1 cellular context compared by ENCODE assay signal in the genomic region with DNA sequence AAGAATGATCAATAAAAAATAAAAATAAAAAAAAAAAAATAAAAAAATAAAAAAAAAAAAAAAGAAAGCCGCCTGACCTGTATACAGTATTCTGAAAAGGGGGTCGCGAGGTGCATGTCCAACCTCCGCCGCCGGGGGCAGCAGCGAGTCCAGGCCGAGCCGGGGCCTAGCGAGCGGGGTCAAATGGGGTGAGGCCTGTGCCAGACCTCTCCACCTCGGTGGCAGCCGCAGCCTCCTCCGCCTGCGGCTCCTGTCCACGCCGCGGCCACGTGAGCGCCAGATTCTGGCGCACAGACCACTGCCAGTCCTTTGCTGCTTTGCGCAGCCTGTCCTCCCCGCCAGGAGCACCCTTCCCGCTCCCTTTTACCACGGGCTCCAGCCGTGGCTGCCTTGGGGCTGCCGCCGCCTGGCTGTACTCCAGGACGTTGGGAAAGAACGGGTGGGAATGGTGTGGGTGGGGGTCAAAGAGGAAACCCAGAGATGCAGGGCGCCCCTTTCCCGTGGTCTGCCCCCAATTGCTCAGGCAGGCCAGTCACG.
TF ChIP-seq lines count a peak whose summit lies in the region.

No MANE protein-coding gene starts in this region.

TF ChIP-seq in HepG2, 621 proteins besides CTCF, POLR2A, EP300 and RAD21 (continued from another document and continues in another):
- TF ChIP-seq, protein P1, sequence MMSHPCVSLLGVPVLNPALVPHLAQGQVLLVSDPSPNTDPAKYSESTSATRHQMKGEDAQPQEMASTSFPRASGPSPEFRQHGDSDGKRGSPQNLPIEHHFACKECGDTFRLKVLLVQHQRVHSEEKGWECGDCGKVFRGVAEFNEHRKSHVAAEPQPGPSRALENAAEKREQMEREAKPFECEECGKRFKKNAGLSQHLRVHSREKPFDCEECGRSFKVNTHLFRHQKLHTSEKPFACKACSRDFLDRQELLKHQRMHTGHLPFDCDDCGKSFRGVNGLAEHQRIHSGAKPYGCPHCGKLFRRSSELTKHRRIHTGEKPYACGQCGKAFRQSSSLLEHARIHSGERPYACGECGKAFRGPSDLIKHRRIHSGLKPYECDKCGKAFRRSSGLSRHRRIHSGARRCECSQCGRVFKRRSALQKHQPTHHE (CRISPR knock-in tag; IDR thresholded peaks at IDR 0.05; ENCODE audit: borderline replicate concordance) = peak; percentile 97
- peak; percentile 63 for TF ChIP-seq DR1 (CRISPR knock-in tag; IDR thresholded peaks at IDR 0.05)
- TF ChIP-seq, protein P2, sequence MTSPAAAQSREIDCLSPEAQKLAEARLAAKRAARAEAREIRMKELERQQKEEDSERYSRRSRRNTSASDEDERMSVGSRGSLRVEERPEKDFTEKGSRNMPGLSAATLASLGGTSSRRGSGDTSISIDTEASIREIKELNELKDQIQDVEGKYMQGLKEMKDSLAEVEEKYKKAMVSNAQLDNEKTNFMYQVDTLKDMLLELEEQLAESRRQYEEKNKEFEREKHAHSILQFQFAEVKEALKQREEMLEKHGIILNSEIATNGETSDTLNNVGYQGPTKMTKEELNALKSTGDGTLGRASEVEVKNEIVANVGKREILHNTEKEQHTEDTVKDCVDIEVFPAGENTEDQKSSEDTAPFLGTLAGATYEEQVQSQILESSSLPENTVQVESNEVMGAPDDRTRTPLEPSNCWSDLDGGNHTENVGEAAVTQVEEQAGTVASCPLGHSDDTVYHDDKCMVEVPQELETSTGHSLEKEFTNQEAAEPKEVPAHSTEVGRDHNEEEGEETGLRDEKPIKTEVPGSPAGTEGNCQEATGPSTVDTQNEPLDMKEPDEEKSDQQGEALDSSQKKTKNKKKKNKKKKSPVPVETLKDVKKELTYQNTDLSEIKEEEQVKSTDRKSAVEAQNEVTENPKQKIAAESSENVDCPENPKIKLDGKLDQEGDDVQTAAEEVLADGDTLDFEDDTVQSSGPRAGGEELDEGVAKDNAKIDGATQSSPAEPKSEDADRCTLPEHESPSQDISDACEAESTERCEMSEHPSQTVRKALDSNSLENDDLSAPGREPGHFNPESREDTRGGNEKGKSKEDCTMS (CRISPR knock-in tag; conservative IDR thresholded peaks at IDR 0.05) = peak; percentile 56; the same call in 1 of the 2 replicates
- peak; percentile 84 to 99 for TF ChIP-seq HMGXB4 (CRISPR knock-in tag; IDR thresholded peaks at IDR 0.05; ENCODE audit: borderline replicate concordance in 1 of 2, low read depth in 1 of 2)
- 0 out of 2 replicates have a peak, but pooled peaks have one; percentile 82 for TF ChIP-seq ZNF530 (CRISPR knock-in tag; IDR thresholded peaks at IDR 0.05; ENCODE audit: low read depth)
- TF ChIP-seq ZNF337 (CRISPR knock-in tag; IDR thresholded peaks at IDR 0.05; ENCODE audit: borderline replicate concordance, low read depth) = no peak
- TF ChIP-seq TAF1 (CRISPR knock-in tag; IDR thresholded peaks at IDR 0.05) = peak; percentile 67
- TF ChIP-seq ZNF354B (CRISPR knock-in tag; IDR thresholded peaks at IDR 0.05) = peak; percentile 86; the same call in 1 of the 2 replicates
- TF ChIP-seq MED13 (CRISPR knock-in tag; IDR thresholded peaks at IDR 0.05) = peak; percentile 87; the same call in 1 of the 2 replicates
- TF ChIP-seq RAD51 (IDR thresholded peaks at IDR 0.05; ENCODE audit: borderline replicate concordance) = no peak
- no peak for TF ChIP-seq SOX13 (IDR thresholded peaks at IDR 0.05)
- peak in 1 of 2 experiments; percentile 89; a peak in 2 of 4 replicates for TF ChIP-seq SOX13 (CRISPR knock-in tag; conservative IDR thresholded peaks at IDR 0.05 in 1 of 2, IDR thresholded peaks at IDR 0.05 in 1 of 2)
- TF ChIP-seq MYPOP (CRISPR knock-in tag; IDR thresholded peaks at IDR 0.05) = peak; percentile 97
- TF ChIP-seq PITX1 (CRISPR knock-in tag; IDR thresholded peaks at IDR 0.05) = peak; percentile 95
- TF ChIP-seq ASH2L (IDR thresholded peaks at IDR 0.05; ENCODE audit: insufficient read length, low read depth, low read length) = peak; percentile 50
- no peak; the same call in 1 of the 2 replicates for TF ChIP-seq ZBTB46 (CRISPR knock-in tag; IDR thresholded peaks at IDR 0.05; ENCODE audit: borderline replicate concordance)
- peak; percentile 71; the same call in 1 of the 2 replicates for TF ChIP-seq ZNF652 (CRISPR knock-in tag; IDR thresholded peaks at IDR 0.05; ENCODE audit: borderline replicate concordance, low read depth)
- TF ChIP-seq ISL2 (CRISPR knock-in tag; IDR thresholded peaks at IDR 0.05) = peak; percentile 91
- peak; percentile 87 for TF ChIP-seq ZMYM4 (CRISPR knock-in tag; IDR thresholded peaks at IDR 0.05)
- no peak for TF ChIP-seq NPAS2 (CRISPR knock-in tag; IDR thresholded peaks at IDR 0.05; ENCODE audit: borderline replicate concordance)
- TF ChIP-seq ZNF790 (CRISPR knock-in tag; IDR thresholded peaks at IDR 0.05; ENCODE audit: borderline replicate concordance) = peak; percentile 95
- TF ChIP-seq HNF4A (CRISPR knock-in tag; IDR thresholded peaks at IDR 0.05) = peak; percentile 75
- 0 out of 2 replicates have a peak, but pooled peaks have one; percentile 28 for TF ChIP-seq RFX3 (CRISPR knock-in tag; IDR thresholded peaks at IDR 0.05)
- TF ChIP-seq POLR2AphosphoS2 (IDR thresholded peaks at IDR 0.05; ENCODE audit: low read depth, low read length) = no peak
- peak; percentile 77; the same call in 1 of the 2 replicates for TF ChIP-seq ZNF367 (CRISPR knock-in tag; IDR thresholded peaks at IDR 0.05; ENCODE audit: borderline replicate concordance)
- TF ChIP-seq ZNF562 (CRISPR knock-in tag; IDR thresholded peaks at IDR 0.05; ENCODE audit: borderline replicate concordance) = no peak
- TF ChIP-seq ZNF672 (CRISPR knock-in tag; IDR thresholded peaks at IDR 0.05) = no peak; the same call in 1 of the 2 replicates
- TF ChIP-seq ZNF280D (CRISPR knock-in tag; IDR thresholded peaks at IDR 0.05) = peak; percentile 96
- TF ChIP-seq ZFP41 (CRISPR knock-in tag; IDR thresholded peaks at IDR 0.05; ENCODE audit: borderline replicate concordance) = peak; percentile 96; the same call in 1 of the 2 replicates
- peak; percentile 84 for TF ChIP-seq ZNF343 (CRISPR knock-in tag; IDR thresholded peaks at IDR 0.05)
- TF ChIP-seq, protein P3, sequence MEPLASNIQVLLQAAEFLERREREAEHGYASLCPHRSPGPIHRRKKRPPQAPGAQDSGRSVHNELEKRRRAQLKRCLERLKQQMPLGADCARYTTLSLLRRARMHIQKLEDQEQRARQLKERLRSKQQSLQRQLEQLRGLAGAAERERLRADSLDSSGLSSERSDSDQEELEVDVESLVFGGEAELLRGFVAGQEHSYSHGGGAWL (CRISPR knock-in tag; IDR thresholded peaks at IDR 0.05) = peak; percentile 98
- 0 out of 2 replicates have a peak, but pooled peaks have one; percentile 55 for TF ChIP-seq CHCHD3 (CRISPR knock-in tag; IDR thresholded peaks at IDR 0.05)
- peak; percentile 87 for TF ChIP-seq ZBTB7B (CRISPR knock-in tag; IDR thresholded peaks at IDR 0.05)
- TF ChIP-seq IKZF4 (CRISPR knock-in tag; IDR thresholded peaks at IDR 0.05; ENCODE audit: borderline replicate concordance, low read depth, not compliant biosample characterization) = peak; percentile 95
- peak; percentile 87 for TF ChIP-seq TEAD3 (CRISPR knock-in tag; optimal IDR thresholded peaks at IDR 0.05; ENCODE audit: borderline replicate concordance)
- TF ChIP-seq SCMH1 (CRISPR knock-in tag; IDR thresholded peaks at IDR 0.05; ENCODE audit: borderline replicate concordance) = no peak
- TF ChIP-seq ZNF317 (CRISPR knock-in tag; IDR thresholded peaks at IDR 0.05) = peak; percentile 92
- no peak for TF ChIP-seq ZNF496 (CRISPR knock-in tag; IDR thresholded peaks at IDR 0.05; ENCODE audit: insufficient replicate concordance)
- TF ChIP-seq, protein P4, sequence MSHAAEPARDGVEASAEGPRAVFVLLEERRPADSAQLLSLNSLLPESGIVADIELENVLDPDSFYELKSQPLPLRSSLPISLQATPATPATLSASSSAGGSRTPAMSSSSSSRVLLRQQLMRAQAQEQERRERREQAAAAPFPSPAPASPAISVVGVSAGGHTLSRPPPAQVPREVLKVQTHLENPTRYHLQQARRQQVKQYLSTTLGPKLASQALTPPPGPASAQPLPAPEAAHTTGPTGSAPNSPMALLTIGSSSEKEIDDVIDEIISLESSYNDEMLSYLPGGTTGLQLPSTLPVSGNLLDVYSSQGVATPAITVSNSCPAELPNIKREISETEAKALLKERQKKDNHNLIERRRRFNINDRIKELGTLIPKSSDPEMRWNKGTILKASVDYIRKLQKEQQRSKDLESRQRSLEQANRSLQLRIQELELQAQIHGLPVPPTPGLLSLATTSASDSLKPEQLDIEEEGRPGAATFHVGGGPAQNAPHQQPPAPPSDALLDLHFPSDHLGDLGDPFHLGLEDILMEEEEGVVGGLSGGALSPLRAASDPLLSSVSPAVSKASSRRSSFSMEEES (CRISPR knock-in tag; IDR thresholded peaks at IDR 0.05) = peak; percentile 96
- TF ChIP-seq ZNF556 (CRISPR knock-in tag; IDR thresholded peaks at IDR 0.05; ENCODE audit: borderline replicate concordance) = peak; percentile 92
- 0 out of 2 replicates have a peak, but pooled peaks have one; percentile 62 for TF ChIP-seq NR1H2 (CRISPR knock-in tag; IDR thresholded peaks at IDR 0.05; ENCODE audit: borderline replicate concordance, low read depth)
- peak; percentile 91 for TF ChIP-seq ZBTB7A (CRISPR knock-in tag; IDR thresholded peaks at IDR 0.05)
- no peak for TF ChIP-seq MAFG (CRISPR knock-in tag; IDR thresholded peaks at IDR 0.05)
- peak; percentile 68; the same call in 1 of the 2 replicates for TF ChIP-seq CENPBD1 (CRISPR knock-in tag; IDR thresholded peaks at IDR 0.05; ENCODE audit: borderline replicate concordance, low read depth)
- 0 out of 2 replicates have a peak, but pooled peaks have one; percentile 79 for TF ChIP-seq TEAD2 (CRISPR knock-in tag; IDR thresholded peaks at IDR 0.05)
- TF ChIP-seq, protein P5, sequence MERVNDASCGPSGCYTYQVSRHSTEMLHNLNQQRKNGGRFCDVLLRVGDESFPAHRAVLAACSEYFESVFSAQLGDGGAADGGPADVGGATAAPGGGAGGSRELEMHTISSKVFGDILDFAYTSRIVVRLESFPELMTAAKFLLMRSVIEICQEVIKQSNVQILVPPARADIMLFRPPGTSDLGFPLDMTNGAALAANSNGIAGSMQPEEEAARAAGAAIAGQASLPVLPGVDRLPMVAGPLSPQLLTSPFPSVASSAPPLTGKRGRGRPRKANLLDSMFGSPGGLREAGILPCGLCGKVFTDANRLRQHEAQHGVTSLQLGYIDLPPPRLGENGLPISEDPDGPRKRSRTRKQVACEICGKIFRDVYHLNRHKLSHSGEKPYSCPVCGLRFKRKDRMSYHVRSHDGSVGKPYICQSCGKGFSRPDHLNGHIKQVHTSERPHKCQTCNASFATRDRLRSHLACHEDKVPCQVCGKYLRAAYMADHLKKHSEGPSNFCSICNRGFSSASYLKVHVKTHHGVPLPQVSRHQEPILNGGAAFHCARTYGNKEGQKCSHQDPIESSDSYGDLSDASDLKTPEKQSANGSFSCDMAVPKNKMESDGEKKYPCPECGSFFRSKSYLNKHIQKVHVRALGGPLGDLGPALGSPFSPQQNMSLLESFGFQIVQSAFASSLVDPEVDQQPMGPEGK (CRISPR knock-in tag; IDR thresholded peaks at IDR 0.05) = peak; percentile 86
